ENCODE assay signal across 35 cellular contexts in genomic region chr12:3437986-3438385, GRCh38. TPM values are rescaled to one million over a fixed set of nuclear protein-coding genes. Genes with fewer than 3 reads are reported as not detected.
"Had no signal": no experiment of that assay in that cellular context is flagged by ENCODE, and none has a peak within 500 bp of the region (broad histone marks: within the 10 kb centered on the region; RNA-seq: fewer than 3 reads in every experiment).

No MANE protein-coding gene starts in this region.

- DNase-seq: activated B cell treated with CpG ODN at 0.5 μM for 24 hours; activated CD4-positive, alpha-beta memory T cell treated with anti-CD3 and anti-CD28 coated beads for 36 hours; activated CD4-positive, alpha-beta T cell treated with anti-CD3 and anti-CD28 coated beads for 48 hours; activated CD8-positive, alpha-beta memory T cell treated with anti-CD3 and anti-CD28 coated beads, Interleukin-2, amount 10 ng/mL, durations not matched to agents 7 days and 5 days; activated CD8-positive, alpha-beta memory T cell treated with anti-CD3 and anti-CD28 coated beads, Interleukin-2, amount 50 U/mL, for 4 hours; activated CD8-positive, alpha-beta T cell treated with anti-CD3 and anti-CD28 coated beads, Interleukin-2, amount 10 ng/mL, durations not matched to agents 7 days and 5 days; activated gamma-delta T cell; activated naive CD4-positive, alpha-beta T cell; activated naive CD4-positive, alpha-beta T cell treated with anti-CD3 and anti-CD28 coated beads, Interleukin-2, amount 10 ng/mL, durations not matched to agents 7 days and 5 days; activated naive CD8-positive, alpha-beta T cell treated with anti-CD3 and anti-CD28 coated beads, Interleukin-2, amount 10 ng/mL, durations not matched to agents 7 days and 5 days; activated T-cell treated with anti-CD3 and anti-CD28 coated beads, Interleukin-2, amount 50 U/mL, for 1 hour; activated T-cell treated with anti-CD3 and anti-CD28 coated beads, Interleukin-2, amount 50 U/mL, for 72 hours; central memory CD4-positive, alpha-beta T cell; cerebellar nuclear complex; colonic mucosa; dorsolateral prefrontal cortex; effector memory CD4-positive, alpha-beta T cell; erythroblast; foreskin keratinocyte; gastrocnemius medialis; glutamatergic neuron; heart left ventricle; T-helper 17 cell; T1000; WERI-Rb-1 had no signal

- H3K27me3 ChIP-seq: ascending aorta, breast epithelium, cardiac muscle cell, colonic mucosa, dorsolateral prefrontal cortex, foreskin keratinocyte, gastrocnemius medialis had no signal

- ATAC-seq: activated CD4-positive, CD25-positive, alpha-beta regulatory T cell treated with anti-CD3 and anti-CD28 coated beads, Interleukin-2, amount 50 U/mL, for 24 hours; activated CD8-positive, alpha-beta memory T cell treated with anti-CD3 and anti-CD28 coated beads, Interleukin-2, amount 10 ng/mL, durations not matched to agents 7 days and 5 days; activated CD8-positive, alpha-beta T cell treated with anti-CD3 and anti-CD28 coated beads, Interleukin-2, amount 10 ng/mL, durations not matched to agents 7 days and 5 days; activated naive CD4-positive, alpha-beta T cell treated with anti-CD3 and anti-CD28 coated beads, Interleukin-2, amount 50 U/mL, for 72 hours; activated T-cell treated with anti-CD3 and anti-CD28 coated beads, Interleukin-2, amount 50 U/mL, for 72 hours; foreskin keratinocyte; gastrocnemius medialis; T-helper 17 cell had no signal

- H3K36me3 ChIP-seq: ascending aorta, breast epithelium, cardiac muscle cell, colonic mucosa, esophagus muscularis mucosa, gastrocnemius medialis, heart left ventricle, WERI-Rb-1 had no signal

- H3K27me3 Mint-ChIP-seq: activated CD4-positive, alpha-beta memory T cell treated with anti-CD3 and anti-CD28 coated beads for 36 hours; activated naive CD4-positive, alpha-beta T cell treated with anti-CD3 and anti-CD28 coated beads, Interleukin-2, amount 10 ng/mL, durations not matched to agents 7 days and 5 days had no signal

- H3K27ac Mint-ChIP-seq: activated B cell treated with CpG ODN at 0.5 μM for 24 hours; activated CD4-positive, alpha-beta memory T cell treated with anti-CD3 and anti-CD28 coated beads for 36 hours; activated CD8-positive, alpha-beta memory T cell treated with anti-CD3 and anti-CD28 coated beads, Interleukin-2, amount 10 ng/mL, durations not matched to agents 7 days and 5 days; activated CD8-positive, alpha-beta T cell treated with anti-CD3 and anti-CD28 coated beads, Interleukin-2, amount 10 ng/mL, durations not matched to agents 7 days and 5 days; activated naive CD4-positive, alpha-beta T cell treated with anti-CD3 and anti-CD28 coated beads, Interleukin-2, amount 10 ng/mL, durations not matched to agents 7 days and 5 days; activated naive CD4-positive, alpha-beta T cell treated with anti-CD3 and anti-CD28 coated beads, Interleukin-2, amount 50 U/mL, for 72 hours; activated naive CD8-positive, alpha-beta T cell treated with anti-CD3 and anti-CD28 coated beads, Interleukin-2, amount 10 ng/mL, durations not matched to agents 7 days and 5 days; activated T-cell treated with anti-CD3 and anti-CD28 coated beads, Interleukin-2, amount 50 U/mL, for 72 hours; brain; dendritic cell treated with granulocyte-macrophage colony-stimulating factor and Interleukin-4, amounts not matched to agents 40 ng/mL and 50 ng/mL, for 4 days; T-helper 17 cell; T-helper 2 cell treated with Interferon-gamma antibody and Interleukin-4, amounts not matched to agents 5 μg/mL and 100 μg/mL, for 36 hours had no signal

- H3K4me3 ChIP-seq: ascending aorta, breast epithelium, cardiac muscle cell, colonic mucosa, dorsolateral prefrontal cortex, esophagus muscularis mucosa, gastrocnemius medialis, heart left ventricle had no signal

- H3K9me3 Mint-ChIP-seq: activated B cell treated with CpG ODN at 0.5 μM for 24 hours; activated CD4-positive, alpha-beta memory T cell treated with anti-CD3 and anti-CD28 coated beads for 36 hours; activated naive CD4-positive, alpha-beta T cell treated with anti-CD3 and anti-CD28 coated beads, Interleukin-2, amount 10 ng/mL, durations not matched to agents 7 days and 5 days; activated naive CD4-positive, alpha-beta T cell treated with anti-CD3 and anti-CD28 coated beads, Interleukin-2, amount 50 U/mL, for 72 hours; activated T-cell treated with anti-CD3 and anti-CD28 coated beads, Interleukin-2, amount 50 U/mL, for 72 hours; brain; dendritic cell treated with granulocyte-macrophage colony-stimulating factor and Interleukin-4, amounts not matched to agents 40 ng/mL and 50 ng/mL, for 4 days; T-helper 2 cell treated with Interferon-gamma antibody and Interleukin-4, amounts not matched to agents 5 μg/mL and 100 μg/mL, for 36 hours had no signal

- H3K27ac ChIP-seq: ascending aorta, breast epithelium, cardiac muscle cell, colonic mucosa, dorsolateral prefrontal cortex, esophagus muscularis mucosa, foreskin keratinocyte, gastrocnemius medialis, heart left ventricle, WERI-Rb-1 had no signal

- H3K4me3 Mint-ChIP-seq: activated B cell treated with CpG ODN at 0.5 μM for 24 hours; activated CD4-positive, alpha-beta memory T cell treated with anti-CD3 and anti-CD28 coated beads for 36 hours; activated CD8-positive, alpha-beta memory T cell treated with anti-CD3 and anti-CD28 coated beads, Interleukin-2, amount 10 ng/mL, durations not matched to agents 7 days and 5 days; activated CD8-positive, alpha-beta T cell treated with anti-CD3 and anti-CD28 coated beads, Interleukin-2, amount 10 ng/mL, durations not matched to agents 7 days and 5 days; activated naive CD4-positive, alpha-beta T cell treated with anti-CD3 and anti-CD28 coated beads, Interleukin-2, amount 10 ng/mL, durations not matched to agents 7 days and 5 days; activated naive CD8-positive, alpha-beta T cell treated with anti-CD3 and anti-CD28 coated beads, Interleukin-2, amount 10 ng/mL, durations not matched to agents 7 days and 5 days; activated T-cell treated with anti-CD3 and anti-CD28 coated beads, Interleukin-2, amount 50 U/mL, for 72 hours; brain; dendritic cell treated with granulocyte-macrophage colony-stimulating factor and Interleukin-4, amounts not matched to agents 40 ng/mL and 50 ng/mL, for 4 days; T-helper 17 cell; T-helper 2 cell treated with Interferon-gamma antibody and Interleukin-4, amounts not matched to agents 5 μg/mL and 100 μg/mL, for 36 hours had no signal

- H3K36me3 Mint-ChIP-seq: activated CD4-positive, alpha-beta memory T cell treated with anti-CD3 and anti-CD28 coated beads for 36 hours; activated CD8-positive, alpha-beta memory T cell treated with anti-CD3 and anti-CD28 coated beads, Interleukin-2, amount 10 ng/mL, durations not matched to agents 7 days and 5 days; activated naive CD4-positive, alpha-beta T cell treated with anti-CD3 and anti-CD28 coated beads, Interleukin-2, amount 10 ng/mL, durations not matched to agents 7 days and 5 days; activated naive CD4-positive, alpha-beta T cell treated with anti-CD3 and anti-CD28 coated beads, Interleukin-2, amount 50 U/mL, for 72 hours; brain had no signal

- H3K4me1 Mint-ChIP-seq: activated B cell treated with CpG ODN at 0.5 μM for 24 hours; activated CD8-positive, alpha-beta memory T cell treated with anti-CD3 and anti-CD28 coated beads, Interleukin-2, amount 10 ng/mL, durations not matched to agents 7 days and 5 days; T-helper 17 cell had no signal

- H3K9me3 ChIP-seq: ascending aorta, breast epithelium, colonic mucosa, esophagus muscularis mucosa, gastrocnemius medialis, heart left ventricle had no signal

- H3K4me1 ChIP-seq: ascending aorta, breast epithelium, colonic mucosa, esophagus muscularis mucosa, foreskin keratinocyte, gastrocnemius medialis, heart left ventricle had no signal

RNA-seq across cellular contexts. Expression of gene PRMT8, which starts 53.0 kb away (rescaled TPM):
- total RNA-seq: activated B cell treated with CpG ODN at 0.5 μM for 24 hours; activated CD4-positive, alpha-beta memory T cell treated with anti-CD3 and anti-CD28 coated beads for 36 hours; activated CD8-positive, alpha-beta memory T cell treated with anti-CD3 and anti-CD28 coated beads for 36 hours; activated CD8-positive, alpha-beta memory T cell treated with anti-CD3 and anti-CD28 coated beads, Interleukin-2, amount 10 ng/mL, durations not matched to agents 7 days and 5 days; activated CD8-positive, alpha-beta T cell treated with anti-CD3 and anti-CD28 coated beads, Interleukin-2, amount 10 ng/mL, durations not matched to agents 7 days and 5 days; activated naive CD4-positive, alpha-beta T cell treated with anti-CD3 and anti-CD28 coated beads, Interleukin-2, amount 50 U/mL, for 72 hours; activated naive CD8-positive, alpha-beta T cell treated with anti-CD3 and anti-CD28 coated beads, Interleukin-2, amount 10 ng/mL, durations not matched to agents 7 days and 5 days; activated T-cell treated with anti-CD3 and anti-CD28 coated beads, Interleukin-2, amount 50 U/mL, for 72 hours; ascending aorta; breast epithelium; colonic mucosa; esophagus muscularis mucosa; foreskin keratinocyte; gastrocnemius medialis; heart left ventricle; T-helper 17 cell had no signal
- polyA plus RNA-seq: foreskin keratinocyte, heart left ventricle had no signal
